12 cellular contexts compared by ENCODE assay signal in genomic region chr12:4116251-4117111, GRCh38.
DNase-seq lines count a peak whose midpoint lies in the region; TF ChIP-seq lines count a peak whose summit lies in the region.
"Had no signal": no experiment of that assay in that cellular context is flagged by ENCODE, and none has a peak within 500 bp of the region (broad histone marks: within the 10 kb centered on the region; RNA-seq: fewer than 3 reads in every experiment).

No MANE protein-coding gene starts in this region.

- H3K9me3 Mint-ChIP-seq in T-helper 2 cell treated with Interferon-gamma antibody and Interleukin-4, amounts not matched to agents 5 μg/mL and 100 μg/mL, for 36 hours = no peaks in the 10 kb centered on the region

- H3K27me3 Mint-ChIP-seq in T-helper 2 cell treated with Interferon-gamma antibody and Interleukin-4, amounts not matched to agents 5 μg/mL and 100 μg/mL, for 36 hours (ENCODE audit: low read depth) = no peaks in the 10 kb centered on the region

- peak; percentile 3 for DNase-seq in T-helper 2 cell treated with Interferon-gamma antibody and Interleukin-4, amounts not matched to agents 5 μg/mL and 100 μg/mL, for 36 hours (ENCODE audit: low spot score)
- DNase-seq in T-helper 2 cell (no peak), RPMI8226 (peak; percentile 95), fibroblast of the aortic adventitia (ENCODE audit: low read depth) (peak; percentile 48), skeletal muscle cell (ENCODE audit: low read depth) (peak; percentile 75), NCI-H345 (lab: John Stamatoyannopoulos, UW) (no peak), NCI-H1417 (lab: John Stamatoyannopoulos, UW) (no peak), globus pallidus (ENCODE audit: low spot score) (no peak)
- DNase-seq: 8988T; activated naive CD4-positive, alpha-beta T cell; immature natural killer cell; SHP77 had no signal

- peaks cover 1% of the 10 kb centered on the region for H3K36me3 Mint-ChIP-seq in T-helper 2 cell treated with Interferon-gamma antibody and Interleukin-4, amounts not matched to agents 5 μg/mL and 100 μg/mL, for 36 hours (ENCODE audit: low read depth)
- H3K36me3 Mint-ChIP-seq: immature natural killer cell had no signal

- H3K4me1 Mint-ChIP-seq in T-helper 2 cell treated with Interferon-gamma antibody and Interleukin-4, amounts not matched to agents 5 μg/mL and 100 μg/mL, for 36 hours (ENCODE audit: low read depth) = peaks cover 73% of the 10 kb centered on the region

- TF ChIP-seq CTCF in fibroblast of the aortic adventitia (IDR thresholded peaks at IDR 0.05; ENCODE audit: insufficient read depth, low read length) = no peak

- peak overlapping the region; percentile 28 for H3K27ac Mint-ChIP-seq in T-helper 2 cell treated with Interferon-gamma antibody and Interleukin-4, amounts not matched to agents 5 μg/mL and 100 μg/mL, for 36 hours

- H3K4me3 ChIP-seq in fibroblast of the aortic adventitia (ENCODE audit: low read depth, low read length) (no peak overlapping the region), skeletal muscle cell (ENCODE audit: low read depth, low read length) (no peak overlapping the region)

- H3K4me3 Mint-ChIP-seq in T-helper 2 cell treated with Interferon-gamma antibody and Interleukin-4, amounts not matched to agents 5 μg/mL and 100 μg/mL, for 36 hours = no peak overlapping the region
- H3K4me3 Mint-ChIP-seq: immature natural killer cell had no signal

Comparison
In these comparisons a context has a peak if more than half of its experiments do, and no peak if none do; other contexts are left out.
1. DNase-seq: peak in T-helper 2 cell treated with Interferon-gamma antibody and Interleukin-4, amounts not matched to agents 5 μg/mL and 100 μg/mL, for 36 hours (single experiment), RPMI8226 (single experiment), fibroblast of the aortic adventitia (single experiment) and skeletal muscle cell (single experiment); none in T-helper 2 cell (0 of 5), NCI-H345 (single experiment), NCI-H1417 (0 of 3) and globus pallidus (single experiment).